In genomic region chr3:155029941-155030340, GRCh38 we compare ENCODE assay signal across 1 cellular context.
TF ChIP-seq lines count a peak whose summit lies in the region.

No MANE protein-coding gene starts in this region.

TF ChIP-seq in WTC11, 78 proteins besides CTCF, POLR2A, EP300 and RAD21 (continued from another document):
- TF ChIP-seq USF2 (CRISPR knock-in tag; IDR thresholded peaks at IDR 0.05) (no peak), CREB1 (CRISPR knock-in tag; IDR thresholded peaks at IDR 0.05) (no peak), ATF1 (CRISPR knock-in tag; IDR thresholded peaks at IDR 0.05) (no peak)
TF ChIP-seq in WTC11: peak in this region for 0.
